Comparison of ENCODE assay signal across 15 cellular contexts in genomic region chr6:133309579-133309978, GRCh38.
DNase-seq lines count a peak whose midpoint lies in the region; ATAC-seq and TF ChIP-seq lines count a peak whose summit lies in the region.
"Had no signal": no experiment of that assay in that cellular context is flagged by ENCODE, and none has a peak within 500 bp of the region (broad histone marks: within the 10 kb centered on the region; RNA-seq: fewer than 3 reads in every experiment).

No MANE protein-coding gene starts in this region.

- H3K36me3 Mint-ChIP-seq in natural killer cell = no peaks in the 10 kb centered on the region

- ATAC-seq in natural killer cell = no peak
- no peak for ATAC-seq in HG02678 (IDR thresholded peaks at IDR 0.05; ENCODE audit: unreplicated experiment)

- no peaks in the 10 kb centered on the region for H3K27me3 Mint-ChIP-seq in natural killer cell (ENCODE audit: low read depth in 2 of 2)

- DNase-seq in AG09319 (ENCODE audit: extremely low read depth, low read depth) = peak; percentile 1
- DNase-seq in SKM-1 (lab: John Stamatoyannopoulos, UW; ENCODE audit: unreplicated experiment) = peak; percentile 11
- peak; percentile 85 for DNase-seq in fibroblast of gingiva (ENCODE audit: low read depth)
- peak; percentile 47 for DNase-seq in myocyte (ENCODE audit: low read depth)
- no peak for DNase-seq in stimulated activated CD8-positive, alpha-beta memory T cell treated with anti-CD3 and anti-CD28 coated beads, Interleukin-4, amount 100 ng/mL, for 48 hours
- no peak for DNase-seq in natural killer cell
- no peak for DNase-seq in amniotic stem cell (lab: John Stamatoyannopoulos, UW)
- DNase-seq: AML-193, Caco-2, KBM-7, NCI-H1930, NCI-H2171 treated with DMSO at 0.1 percent for 48 hours, NCI-H510A treated with DMSO at 0.1 percent for 48 hours, SHP77 treated with DMSO at 0.1 percent for 48 hours had no signal

- peaks cover 3 to 4% of the 10 kb centered on the region in 2 donors for H3K9me3 Mint-ChIP-seq in natural killer cell

- H3K27ac Mint-ChIP-seq in natural killer cell = no peak overlapping the region

- H3K4me3 Mint-ChIP-seq in natural killer cell = no peak overlapping the region

- TF ChIP-seq CTCF in AG09319 (IDR thresholded peaks at IDR 0.05; ENCODE audit: low read depth, low read length) = no peak
- no peak for TF ChIP-seq CTCF in natural killer cell (IDR thresholded peaks at IDR 0.05)

- H3K4me1 Mint-ChIP-seq in natural killer cell = no peaks in the 10 kb centered on the region

- intact Hi-C loops in natural killer cell (cut with micrococcal nuclease) = no loop called here

Comparison
In these comparisons a context has a peak if more than half of its experiments do, and no peak if none do; other contexts are left out.
1. DNase-seq: peak in AG09319 (single experiment), SKM-1 (single experiment), fibroblast of gingiva (single experiment) and myocyte (single experiment); none in stimulated activated CD8-positive, alpha-beta memory T cell treated with anti-CD3 and anti-CD28 coated beads, Interleukin-4, amount 100 ng/mL, for 48 hours (single experiment), natural killer cell (single experiment) and amniotic stem cell (single experiment).